ENCODE assay signal across 15 cellular contexts in genomic region chr20:14996883-14997672, GRCh38.
"Had no signal": no experiment of that assay in that cellular context is flagged by ENCODE, and none has a peak within 500 bp of the region (broad histone marks: within the 10 kb centered on the region; RNA-seq: fewer than 3 reads in every experiment).

No MANE protein-coding gene starts in this region.

- H3K27ac ChIP-seq: stomach, uterus had no signal

- H3K9me3 ChIP-seq: uterus had no signal

- H3K4me1 Mint-ChIP-seq: central memory CD8-positive, alpha-beta T cell; nephron progenitor cell; WTC11 had no signal

- H3K4me1 ChIP-seq: stomach had no signal

- DNase-seq: activated CD4-positive, alpha-beta T cell treated with anti-CD3 and anti-CD28 coated beads for 48 hours; activated CD8-positive, alpha-beta memory T cell treated with anti-CD3 and anti-CD28 coated beads, Interleukin-2, amount 50 U/mL, for 48 hours; activated CD8-positive, alpha-beta T cell treated with anti-CD3 and anti-CD28 coated beads, Interleukin-2, amount 10 ng/mL, durations not matched to agents 7 days and 5 days; activated naive CD4-positive, alpha-beta T cell treated with anti-CD3 and anti-CD28 coated beads for 36 hours; kidney; left ventricle myocardium superior; nephron progenitor cell; stimulated activated CD4-positive, alpha-beta T cell treated with anti-CD3 and anti-CD28 coated beads, Interleukin-4, amount 100 ng/mL, for 4 hours; stomach; T-helper 1 cell; uterus had no signal

- H3K36me3 ChIP-seq: stomach, uterus had no signal

- H3K4me3 Mint-ChIP-seq: activated CD8-positive, alpha-beta T cell treated with anti-CD3 and anti-CD28 coated beads, Interleukin-2, amount 10 ng/mL, durations not matched to agents 7 days and 5 days; activated naive CD4-positive, alpha-beta T cell treated with anti-CD3 and anti-CD28 coated beads for 36 hours; central memory CD8-positive, alpha-beta T cell; dendritic cell treated with granulocyte-macrophage colony-stimulating factor and Interleukin-4, amounts not matched to agents 40 ng/mL and 50 ng/mL, for 4 days; nephron progenitor cell; WTC11 had no signal

- H3K27me3 ChIP-seq: stomach, uterus had no signal

- H3K27me3 Mint-ChIP-seq: central memory CD8-positive, alpha-beta T cell; dendritic cell treated with granulocyte-macrophage colony-stimulating factor and Interleukin-4, amounts not matched to agents 40 ng/mL and 50 ng/mL, for 4 days had no signal

- H3K4me3 ChIP-seq: stomach, uterus had no signal

- FAIRE-seq: frontal cortex, kidney had no signal

- ATAC-seq: activated CD8-positive, alpha-beta T cell treated with anti-CD3 and anti-CD28 coated beads, Interleukin-2, amount 10 ng/mL, durations not matched to agents 7 days and 5 days; left ventricle myocardium superior; WTC11 had no signal

- H3K27ac Mint-ChIP-seq: activated CD8-positive, alpha-beta T cell treated with anti-CD3 and anti-CD28 coated beads, Interleukin-2, amount 10 ng/mL, durations not matched to agents 7 days and 5 days; activated naive CD4-positive, alpha-beta T cell treated with anti-CD3 and anti-CD28 coated beads for 36 hours; dendritic cell treated with granulocyte-macrophage colony-stimulating factor and Interleukin-4, amounts not matched to agents 40 ng/mL and 50 ng/mL, for 4 days; nephron progenitor cell; WTC11 had no signal
